Comparison of ENCODE assay signal across 1 cellular context in genomic region chr13:40979232-40979631, GRCh38.
TF ChIP-seq lines count a peak whose summit lies in the region.

No MANE protein-coding gene starts in this region.

TF ChIP-seq in GM12878, 131 proteins besides CTCF, POLR2A, EP300 and RAD21:
- no peak for TF ChIP-seq SIX5 (IDR thresholded peaks at IDR 0.05; ENCODE audit: low read depth, low read length, severe bottlenecking)
- TF ChIP-seq SMARCA5 (IDR thresholded peaks at IDR 0.05), result 0 out of 2 replicates have a peak, but pooled peaks have one; percentile 51
